In genomic region chr2:100809486-100809885, GRCh38 we compare ENCODE assay signal across 20 cellular contexts.
"Had no signal": no experiment of that assay in that cellular context is flagged by ENCODE, and none has a peak within 500 bp of the region (broad histone marks: within the 10 kb centered on the region; RNA-seq: fewer than 3 reads in every experiment).

No MANE protein-coding gene starts in this region.

- H3K79me2 ChIP-seq: parathyroid adenoma had no signal

- ATAC-seq: gastrocnemius medialis; left lung; naive thymus-derived CD8-positive, alpha-beta T cell; sciatic nerve; stimulated activated effector memory CD8-positive, alpha-beta T cell treated with anti-CD3 and anti-CD28 coated beads, Interleukin-12 subunit alpha, Interleukin-12 subunit beta, amount 100 ng/mL, for 72 hours; stimulated activated naive CD8-positive, alpha-beta T cell treated with anti-CD3 and anti-CD28 coated beads, Interleukin-15, Interleukin-2, amounts not matched to agents 100 U/mL and 50 U/mL, for 24 hours had no signal

- H3K4me3 ChIP-seq: gastrocnemius medialis, left lung, thoracic aorta, tibial nerve, upper lobe of left lung had no signal

- H2AFZ ChIP-seq: parathyroid adenoma had no signal

- H3K4me3 Mint-ChIP-seq: nephron progenitor cell; stimulated activated effector memory CD8-positive, alpha-beta T cell treated with anti-CD3 and anti-CD28 coated beads, Interleukin-12 subunit alpha, Interleukin-12 subunit beta, amount 100 ng/mL, for 72 hours had no signal

- H3K9me3 ChIP-seq: gastrocnemius medialis, left lung, thoracic aorta, tibial nerve, upper lobe of left lung had no signal

- DNase-seq: cortex of kidney; effector CD4-positive, alpha-beta T cell; foreskin fibroblast; gastrocnemius medialis; left cardiac atrium; left lung; mesendoderm; midbrain; naive thymus-derived CD8-positive, alpha-beta T cell; nephron progenitor cell; stimulated activated CD4-positive, alpha-beta T cell treated with anti-CD3 and anti-CD28 coated beads, Interleukin-2, amount 100 ng/mL, for 24 hours; stimulated activated CD4-positive, alpha-beta T cell treated with anti-CD3 and anti-CD28 coated beads, Interleukin-4, amount 100 ng/mL, for 24 hours; stimulated activated naive CD8-positive, alpha-beta T cell treated with anti-CD3 and anti-CD28 coated beads, Interleukin-15, Interleukin-2, amounts not matched to agents 100 U/mL and 50 U/mL, for 24 hours; upper lobe of left lung had no signal

- H3K9ac ChIP-seq: parathyroid adenoma had no signal

- H3K36me3 Mint-ChIP-seq: naive thymus-derived CD8-positive, alpha-beta T cell; stimulated activated effector memory CD8-positive, alpha-beta T cell treated with anti-CD3 and anti-CD28 coated beads, Interleukin-12 subunit alpha, Interleukin-12 subunit beta, amount 100 ng/mL, for 72 hours had no signal

- H3K27ac ChIP-seq: left lung, parathyroid adenoma, thoracic aorta, tibial nerve, upper lobe of left lung had no signal

- H3K9me3 Mint-ChIP-seq: naive thymus-derived CD8-positive, alpha-beta T cell; stimulated activated effector memory CD8-positive, alpha-beta T cell treated with anti-CD3 and anti-CD28 coated beads, Interleukin-12 subunit alpha, Interleukin-12 subunit beta, amount 100 ng/mL, for 72 hours had no signal

- H3K27ac Mint-ChIP-seq: nephron progenitor cell; progenitor cell of endocrine pancreas; stimulated activated effector memory CD8-positive, alpha-beta T cell treated with anti-CD3 and anti-CD28 coated beads, Interleukin-12 subunit alpha, Interleukin-12 subunit beta, amount 100 ng/mL, for 72 hours had no signal

- H3K27me3 ChIP-seq: gastrocnemius medialis, tibial nerve, upper lobe of left lung had no signal

- H3K36me3 ChIP-seq: gastrocnemius medialis, left lung, thoracic aorta, tibial nerve, upper lobe of left lung had no signal

- H3K4me1 ChIP-seq: left lung, parathyroid adenoma, tibial nerve had no signal
